20 cellular contexts compared by ENCODE assay signal in genomic region chr22:20904980-20905355, GRCh38. TPM values are rescaled to one million over a fixed set of nuclear protein-coding genes. Genes with fewer than 3 reads are reported as not detected.
DNase-seq lines count a peak whose midpoint lies in the region; ATAC-seq and TF ChIP-seq lines count a peak whose summit lies in the region.
"Had no signal": no experiment of that assay in that cellular context is flagged by ENCODE, and none has a peak within 500 bp of the region (broad histone marks: within the 10 kb centered on the region; RNA-seq: fewer than 3 reads in every experiment).

No MANE protein-coding gene starts in this region.

- H3K36me3 Mint-ChIP-seq in MCF 10A (ENCODE audit: insufficient read depth, unreplicated experiment): no peaks in the 10 kb centered on the region
- H3K36me3 Mint-ChIP-seq: activated naive CD4-positive, alpha-beta T cell treated with anti-CD3 and anti-CD28 coated beads, Interleukin-2, amount 10 ng/mL, durations not matched to agents 7 days and 5 days had no signal

- no peaks in the 10 kb centered on the region for H3K9me3 ChIP-seq in breast epithelium
- H3K9me3 ChIP-seq: ascending aorta, tibial nerve had no signal

- H3K4me3 ChIP-seq in breast epithelium: no peak overlapping the region
- H3K4me3 ChIP-seq: ascending aorta, dorsolateral prefrontal cortex, tibial nerve had no signal

- no peaks in the 10 kb centered on the region for H3K27me3 ChIP-seq in breast epithelium
- H3K27me3 ChIP-seq: ascending aorta, dorsolateral prefrontal cortex, tibial nerve had no signal

- H3K27ac ChIP-seq in breast epithelium: peak overlapping the region in 1 of 2 donors; percentile 25
- H3K27ac ChIP-seq: ascending aorta, tibial nerve had no signal

- peak overlapping the region; percentile 95 for H3K27ac Mint-ChIP-seq in MCF 10A (ENCODE audit: low read depth, unreplicated experiment)
- H3K27ac Mint-ChIP-seq: activated naive CD4-positive, alpha-beta T cell treated with anti-CD3 and anti-CD28 coated beads, Interleukin-2, amount 10 ng/mL, durations not matched to agents 7 days and 5 days; H9; stimulated activated naive CD8-positive, alpha-beta T cell treated with anti-CD3 and anti-CD28 coated beads, Interleukin-15, Interleukin-2, amounts not matched to agents 100 ng/mL and 50 ng/mL, for 24 hours had no signal

- TF ChIP-seq POLR2A in breast epithelium (IDR thresholded peaks at IDR 0.05): no peak

- no peaks in the 10 kb centered on the region for H3K36me3 ChIP-seq in breast epithelium
- H3K36me3 ChIP-seq: ascending aorta, tibial nerve had no signal

- intact Hi-C loops in MCF 10A (cut with micrococcal nuclease) (loop anchor here (1.0 kb wide), 1 partner anchor 12 kb away; the partner anchor contains the start of gene CRKL), breast epithelium (cut with DNase I; ENCODE audit: low total_unique reads) (no loop called here)

- no peaks in the 10 kb centered on the region for H3K9me3 Mint-ChIP-seq in MCF 10A (ENCODE audit: unreplicated experiment)
- H3K9me3 Mint-ChIP-seq: activated naive CD4-positive, alpha-beta T cell treated with anti-CD3 and anti-CD28 coated beads, Interleukin-2, amount 10 ng/mL, durations not matched to agents 7 days and 5 days; central memory CD8-positive, alpha-beta T cell; H9; stimulated activated naive CD8-positive, alpha-beta T cell treated with anti-CD3 and anti-CD28 coated beads, Interleukin-15, Interleukin-2, amounts not matched to agents 100 ng/mL and 50 ng/mL, for 24 hours had no signal

- DNase-seq in MCF 10A (ENCODE audit: unreplicated experiment) (no peak), breast epithelium (ENCODE audit: low spot score in 2 of 2) (no peak), amniotic epithelial cell (ENCODE audit: low read depth) (peak; percentile 80), left lobe of liver (ENCODE audit: low spot score) (no peak), AG20443 (ENCODE audit: low spot score) (no peak), GM13977 (ENCODE audit: low spot score) (no peak)
- DNase-seq: activated CD4-positive, alpha-beta T cell treated with anti-CD3 and anti-CD28 coated beads for 4 hours; activated naive CD4-positive, alpha-beta T cell treated with anti-CD3 and anti-CD28 coated beads, Interleukin-2, amount 10 ng/mL, durations not matched to agents 7 days and 5 days; activated T-cell treated with anti-CD3 and anti-CD28 coated beads, Interleukin-2, amount 50 U/mL, for 48 hours; H9; NCI-H187 treated with DMSO at 0.1 percent for 48 hours; NCI-H774; T-helper 1 cell had no signal

- H3K4me3 Mint-ChIP-seq in MCF 10A (ENCODE audit: unreplicated experiment): peak overlapping the region; percentile 52
- H3K4me3 Mint-ChIP-seq: activated naive CD4-positive, alpha-beta T cell treated with anti-CD3 and anti-CD28 coated beads, Interleukin-2, amount 10 ng/mL, durations not matched to agents 7 days and 5 days; central memory CD8-positive, alpha-beta T cell; H9; stimulated activated naive CD8-positive, alpha-beta T cell treated with anti-CD3 and anti-CD28 coated beads, Interleukin-15, Interleukin-2, amounts not matched to agents 100 ng/mL and 50 ng/mL, for 24 hours had no signal

- no peaks in the 10 kb centered on the region for H3K27me3 Mint-ChIP-seq in MCF 10A (ENCODE audit: insufficient read depth, unreplicated experiment)
- H3K27me3 Mint-ChIP-seq: central memory CD8-positive, alpha-beta T cell had no signal

- ATAC-seq in left lobe of liver (peak; percentile 26), GM19035 (IDR thresholded peaks at IDR 0.05; ENCODE audit: unreplicated experiment) (no peak), GM18868 (IDR thresholded peaks at IDR 0.05; ENCODE audit: unreplicated experiment) (no peak)

- CTCF ChIA-PET in MCF 10A (lab: Yijun Ruan, JAX): interaction anchor here (0.5 to 3.8 kb wide), 6 partner anchors 13 to 96 kb away, joined by 3 to 18 read pairs (median 3); partner anchors contain the start of gene CRKL

- H3K4me1 ChIP-seq in breast epithelium: no peaks in the 10 kb centered on the region
- H3K4me1 ChIP-seq: ascending aorta had no signal

- in situ Hi-C loops in GM13977 (cut with MboI; ENCODE audit: low pct_unique_long_range_greater_than_20kb, low sequenced_read_pairs, unreplicated experiment): no loop called here

- TSS peak; percentile 95 for BruUV-seq in MCF 10A (replicated peaks; lab: Mats Ljungman, UMichigan)

- peaks cover 15% of the 10 kb centered on the region for H3K4me1 Mint-ChIP-seq in MCF 10A (ENCODE audit: insufficient read depth, unreplicated experiment)
- H3K4me1 Mint-ChIP-seq: central memory CD8-positive, alpha-beta T cell; H9 had no signal

- POLR2A ChIA-PET in MCF 10A (lab: Yijun Ruan, JAX): interaction anchor here (0.7 to 4.6 kb wide), 19 partner anchors 8 to 787 kb away, joined by 3 to 58 read pairs (median 4); partner anchors contain the start of genes CRKL and LZTR1

- TF ChIP-seq CTCF in MCF 10A (IDR thresholded peaks at IDR 0.05; ENCODE audit: unreplicated experiment) (no peak), breast epithelium (IDR thresholded peaks at IDR 0.05) (no peak), GM13977 (IDR thresholded peaks at IDR 0.05; ENCODE audit: extremely low read depth, insufficient read depth, missing control alignments) (no peak)

RNA-seq across cellular contexts. Expression of gene CRKL, which starts 12.2 kb away (rescaled TPM):
- total RNA-seq in MCF 10A (2022): 74.0 and 76.1 TPM in 2 replicates
- 10 to 100 TPM; 36.8 to 46.5 (median 42.3) TPM for total RNA-seq in breast epithelium
- 41.4 TPM for total RNA-seq in left lobe of liver

RNA-seq across cellular contexts. Expression of gene SNAP29, which starts 46.2 kb away (rescaled TPM):
- total RNA-seq in MCF 10A (2022) (28.7 and 39.0 TPM in 2 replicates), breast epithelium (10 to 100 TPM; 17.7 to 28.2 (median 22.5) TPM), left lobe of liver (24.6 TPM)

RNA-seq across cellular contexts. Expression of gene PI4KA, which starts 46.4 kb away (rescaled TPM):
- total RNA-seq in MCF 10A (2022) (39.0 and 41.3 TPM in 2 replicates), breast epithelium (100 to 1,000 TPM in 1 of 3 donors, 10 to 100 TPM in 2; 62.7 to 103 (median 73.5) TPM), left lobe of liver (40.4 TPM)
